2 cellular contexts compared by ENCODE assay signal in the genomic region with DNA sequence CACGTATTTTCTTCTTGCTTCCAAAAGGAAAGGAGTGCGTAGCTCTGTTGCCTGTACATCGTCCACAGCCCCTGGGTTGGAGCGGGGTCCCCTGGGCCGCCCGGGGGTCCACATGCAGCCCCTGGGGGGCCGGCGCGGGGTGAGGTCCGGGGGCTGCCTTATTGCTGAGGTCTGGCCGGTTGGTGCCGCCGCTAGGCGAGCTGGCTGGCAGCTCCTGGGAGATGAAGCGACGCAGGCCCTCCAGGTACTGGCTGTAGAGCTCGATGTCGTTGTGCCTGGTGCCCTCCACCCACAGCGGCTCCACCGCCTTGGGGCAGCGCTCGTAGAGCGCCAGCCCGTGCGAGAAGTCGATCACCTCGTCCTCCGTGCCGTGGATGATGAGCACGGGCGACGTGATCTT.
TF ChIP-seq lines count a peak whose summit lies in the region.

No MANE protein-coding gene starts in this region.

TF ChIP-seq in K562, 482 proteins besides CTCF, POLR2A, EP300 and RAD21:
- peak; percentile 76 for TF ChIP-seq RBFOX2 (IDR thresholded peaks at IDR 0.05; ENCODE audit: low read depth, low read length)
- 0 out of 2 replicates have a peak, but pooled peaks have one; percentile 18 for TF ChIP-seq POLR2G (IDR thresholded peaks at IDR 0.05; ENCODE audit: low read depth, low read length)

TF ChIP-seq in HepG2, 621 proteins besides CTCF, POLR2A, EP300 and RAD21:
- 0 out of 2 replicates have a peak, but pooled peaks have one; percentile 27 for TF ChIP-seq RBFOX2 (IDR thresholded peaks at IDR 0.05; ENCODE audit: low read depth, low read length)
TF ChIP-seq in HepG2: peak in this region for 1; not testable (repeated sequence) for 620.
